Comparison of ENCODE assay signal across 1 cellular context in the genomic region with DNA sequence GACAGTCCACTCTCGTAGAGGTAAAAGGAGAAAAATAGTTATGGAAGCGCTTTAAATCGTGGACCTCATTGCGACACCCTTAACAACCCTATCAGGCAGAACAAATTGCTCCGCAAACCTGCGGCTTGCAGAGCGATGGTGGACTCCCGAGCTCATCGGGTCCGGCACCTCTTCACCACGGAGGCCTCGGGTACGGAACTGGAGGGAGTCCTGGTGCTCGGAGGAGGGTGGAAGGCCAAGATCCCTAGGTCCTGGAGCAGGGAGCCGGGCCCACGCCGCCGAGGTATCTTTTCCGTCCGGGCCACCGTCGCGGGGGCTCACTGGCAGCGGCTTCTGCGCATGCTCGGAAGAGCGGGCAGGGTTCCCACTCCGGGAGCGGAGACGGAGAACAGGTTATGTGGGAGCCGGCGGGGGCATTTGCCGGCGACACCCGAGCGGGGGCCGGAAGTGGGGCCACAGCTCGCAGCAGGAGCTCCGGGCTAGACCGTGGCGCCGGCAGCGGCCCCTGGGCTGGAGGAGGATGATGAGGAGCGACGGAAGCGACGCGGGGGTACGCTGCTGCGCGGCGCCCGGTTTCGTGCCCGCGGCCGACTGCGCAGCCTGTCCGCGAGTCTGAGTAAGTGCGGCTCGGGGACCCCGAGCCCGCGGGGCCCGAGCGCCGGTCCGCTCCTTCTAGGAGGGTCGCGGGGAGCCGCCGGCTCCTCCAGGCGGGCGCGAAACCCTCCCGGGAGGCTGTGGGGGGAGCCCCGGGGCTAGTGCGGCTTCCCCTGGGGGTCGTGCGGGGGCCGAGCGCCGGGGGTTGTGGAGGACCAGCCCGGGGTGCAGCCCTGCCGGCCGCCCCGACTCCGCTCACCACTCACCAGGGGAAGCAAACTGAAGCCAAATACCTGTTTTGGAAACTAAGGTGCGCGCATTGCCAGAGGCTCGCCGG.
TF ChIP-seq lines count a peak whose summit lies in the region.

A gene (plus strand): TSS at position 349 of the 931 bp plus-strand sequence. CDS start 10,827 bp downstream, outside the sequence.

TF ChIP-seq in HepG2, 621 proteins besides CTCF, POLR2A, EP300 and RAD21 (continued from another document and continues in another):
- TF ChIP-seq, protein P1, sequence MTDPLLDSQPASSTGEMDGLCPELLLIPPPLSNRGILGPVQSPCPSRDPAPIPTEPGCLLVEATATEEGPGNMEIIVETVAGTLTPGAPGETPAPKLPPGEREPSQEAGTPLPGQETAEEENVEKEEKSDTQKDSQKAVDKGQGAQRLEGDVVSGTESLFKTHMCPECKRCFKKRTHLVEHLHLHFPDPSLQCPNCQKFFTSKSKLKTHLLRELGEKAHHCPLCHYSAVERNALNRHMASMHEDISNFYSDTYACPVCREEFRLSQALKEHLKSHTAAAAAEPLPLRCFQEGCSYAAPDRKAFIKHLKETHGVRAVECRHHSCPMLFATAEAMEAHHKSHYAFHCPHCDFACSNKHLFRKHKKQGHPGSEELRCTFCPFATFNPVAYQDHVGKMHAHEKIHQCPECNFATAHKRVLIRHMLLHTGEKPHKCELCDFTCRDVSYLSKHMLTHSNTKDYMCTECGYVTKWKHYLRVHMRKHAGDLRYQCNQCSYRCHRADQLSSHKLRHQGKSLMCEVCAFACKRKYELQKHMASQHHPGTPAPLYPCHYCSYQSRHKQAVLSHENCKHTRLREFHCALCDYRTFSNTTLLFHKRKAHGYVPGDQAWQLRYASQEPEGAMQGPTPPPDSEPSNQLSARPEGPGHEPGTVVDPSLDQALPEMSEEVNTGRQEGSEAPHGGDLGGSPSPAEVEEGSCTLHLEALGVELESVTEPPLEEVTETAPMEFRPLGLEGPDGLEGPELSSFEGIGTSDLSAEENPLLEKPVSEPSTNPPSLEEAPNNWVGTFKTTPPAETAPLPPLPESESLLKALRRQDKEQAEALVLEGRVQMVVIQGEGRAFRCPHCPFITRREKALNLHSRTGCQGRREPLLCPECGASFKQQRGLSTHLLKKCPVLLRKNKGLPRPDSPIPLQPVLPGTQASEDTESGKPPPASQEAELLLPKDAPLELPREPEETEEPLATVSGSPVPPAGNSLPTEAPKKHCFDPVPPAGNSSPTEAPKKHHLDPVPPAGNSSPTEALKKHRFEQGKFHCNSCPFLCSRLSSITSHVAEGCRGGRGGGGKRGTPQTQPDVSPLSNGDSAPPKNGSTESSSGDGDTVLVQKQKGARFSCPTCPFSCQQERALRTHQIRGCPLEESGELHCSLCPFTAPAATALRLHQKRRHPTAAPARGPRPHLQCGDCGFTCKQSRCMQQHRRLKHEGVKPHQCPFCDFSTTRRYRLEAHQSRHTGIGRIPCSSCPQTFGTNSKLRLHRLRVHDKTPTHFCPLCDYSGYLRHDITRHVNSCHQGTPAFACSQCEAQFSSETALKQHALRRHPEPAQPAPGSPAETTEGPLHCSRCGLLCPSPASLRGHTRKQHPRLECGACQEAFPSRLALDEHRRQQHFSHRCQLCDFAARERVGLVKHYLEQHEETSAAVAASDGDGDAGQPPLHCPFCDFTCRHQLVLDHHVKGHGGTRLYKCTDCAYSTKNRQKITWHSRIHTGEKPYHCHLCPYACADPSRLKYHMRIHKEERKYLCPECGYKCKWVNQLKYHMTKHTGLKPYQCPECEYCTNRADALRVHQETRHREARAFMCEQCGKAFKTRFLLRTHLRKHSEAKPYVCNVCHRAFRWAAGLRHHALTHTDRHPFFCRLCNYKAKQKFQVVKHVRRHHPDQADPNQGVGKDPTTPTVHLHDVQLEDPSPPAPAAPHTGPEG (CRISPR knock-in tag; IDR thresholded peaks at IDR 0.05) = peak; percentile 51; the same call in 1 of the 2 replicates
- TF ChIP-seq, protein P2, sequence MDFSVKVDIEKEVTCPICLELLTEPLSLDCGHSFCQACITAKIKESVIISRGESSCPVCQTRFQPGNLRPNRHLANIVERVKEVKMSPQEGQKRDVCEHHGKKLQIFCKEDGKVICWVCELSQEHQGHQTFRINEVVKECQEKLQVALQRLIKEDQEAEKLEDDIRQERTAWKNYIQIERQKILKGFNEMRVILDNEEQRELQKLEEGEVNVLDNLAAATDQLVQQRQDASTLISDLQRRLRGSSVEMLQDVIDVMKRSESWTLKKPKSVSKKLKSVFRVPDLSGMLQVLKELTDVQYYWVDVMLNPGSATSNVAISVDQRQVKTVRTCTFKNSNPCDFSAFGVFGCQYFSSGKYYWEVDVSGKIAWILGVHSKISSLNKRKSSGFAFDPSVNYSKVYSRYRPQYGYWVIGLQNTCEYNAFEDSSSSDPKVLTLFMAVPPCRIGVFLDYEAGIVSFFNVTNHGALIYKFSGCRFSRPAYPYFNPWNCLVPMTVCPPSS (IDR thresholded peaks at IDR 0.05) = no peak
- peak; percentile 62; the same call in 1 of the 2 replicates for TF ChIP-seq HCFC1 (IDR thresholded peaks at IDR 0.05; ENCODE audit: low read depth, low read length)
- TF ChIP-seq, protein P3, sequence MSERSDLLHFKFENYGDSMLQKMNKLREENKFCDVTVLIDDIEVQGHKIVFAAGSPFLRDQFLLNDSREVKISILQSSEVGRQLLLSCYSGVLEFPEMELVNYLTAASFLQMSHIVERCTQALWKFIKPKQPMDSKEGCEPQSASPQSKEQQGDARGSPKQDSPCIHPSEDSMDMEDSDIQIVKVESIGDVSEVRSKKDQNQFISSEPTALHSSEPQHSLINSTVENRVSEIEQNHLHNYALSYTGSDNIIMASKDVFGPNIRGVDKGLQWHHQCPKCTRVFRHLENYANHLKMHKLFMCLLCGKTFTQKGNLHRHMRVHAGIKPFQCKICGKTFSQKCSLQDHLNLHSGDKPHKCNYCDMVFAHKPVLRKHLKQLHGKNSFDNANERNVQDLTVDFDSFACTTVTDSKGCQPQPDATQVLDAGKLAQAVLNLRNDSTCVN (CRISPR knock-in tag; IDR thresholded peaks at IDR 0.05; ENCODE audit: borderline replicate concordance) = no peak
- no peak for TF ChIP-seq NFRKB (IDR thresholded peaks at IDR 0.05)
- peak; percentile 50; the same call in 1 of the 2 replicates for TF ChIP-seq NCOA1 (CRISPR knock-in tag; IDR thresholded peaks at IDR 0.05)
- TF ChIP-seq REL (CRISPR knock-in tag; conservative IDR thresholded peaks at IDR 0.05) = no peak
- 0 out of 2 replicates have a peak, but pooled peaks have one; percentile 39 for TF ChIP-seq ZNF121 (CRISPR knock-in tag; IDR thresholded peaks at IDR 0.05)
- TF ChIP-seq ONECUT2 (CRISPR knock-in tag; IDR thresholded peaks at IDR 0.05) = no peak
- TF ChIP-seq KDM3A (CRISPR knock-in tag; IDR thresholded peaks at IDR 0.05; ENCODE audit: low read depth) = 0 out of 2 replicates have a peak, but pooled peaks have one; percentile 87
- no peak; the same call in 1 of the 2 replicates for TF ChIP-seq RFX5 (IDR thresholded peaks at IDR 0.05; ENCODE audit: low read depth, low read length)
- no peak for TF ChIP-seq MATR3 (CRISPR knock-in tag; IDR thresholded peaks at IDR 0.05)
- TF ChIP-seq RNF2 (conservative IDR thresholded peaks at IDR 0.05; ENCODE audit: low read depth) = no peak
- TF ChIP-seq THAP11 (CRISPR knock-in tag; IDR thresholded peaks at IDR 0.05) = peak; percentile 90
- TF ChIP-seq, protein P4, sequence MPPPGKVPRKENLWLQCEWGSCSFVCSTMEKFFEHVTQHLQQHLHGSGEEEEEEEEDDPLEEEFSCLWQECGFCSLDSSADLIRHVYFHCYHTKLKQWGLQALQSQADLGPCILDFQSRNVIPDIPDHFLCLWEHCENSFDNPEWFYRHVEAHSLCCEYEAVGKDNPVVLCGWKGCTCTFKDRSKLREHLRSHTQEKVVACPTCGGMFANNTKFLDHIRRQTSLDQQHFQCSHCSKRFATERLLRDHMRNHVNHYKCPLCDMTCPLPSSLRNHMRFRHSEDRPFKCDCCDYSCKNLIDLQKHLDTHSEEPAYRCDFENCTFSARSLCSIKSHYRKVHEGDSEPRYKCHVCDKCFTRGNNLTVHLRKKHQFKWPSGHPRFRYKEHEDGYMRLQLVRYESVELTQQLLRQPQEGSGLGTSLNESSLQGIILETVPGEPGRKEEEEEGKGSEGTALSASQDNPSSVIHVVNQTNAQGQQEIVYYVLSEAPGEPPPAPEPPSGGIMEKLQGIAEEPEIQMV (CRISPR knock-in tag; IDR thresholded peaks at IDR 0.05; ENCODE audit: low read depth) = peak; percentile 73; the same call in 1 of the 2 replicates
- TF ChIP-seq RCOR2 (CRISPR knock-in tag; IDR thresholded peaks at IDR 0.05) = no peak
- peak; percentile 12; the same call in 1 of the 2 replicates for TF ChIP-seq SP2 (CRISPR knock-in tag; IDR thresholded peaks at IDR 0.05)
- peak; percentile 88 for TF ChIP-seq ASH2L (IDR thresholded peaks at IDR 0.05; ENCODE audit: insufficient read length, low read depth, low read length)
- TF ChIP-seq, protein P5, sequence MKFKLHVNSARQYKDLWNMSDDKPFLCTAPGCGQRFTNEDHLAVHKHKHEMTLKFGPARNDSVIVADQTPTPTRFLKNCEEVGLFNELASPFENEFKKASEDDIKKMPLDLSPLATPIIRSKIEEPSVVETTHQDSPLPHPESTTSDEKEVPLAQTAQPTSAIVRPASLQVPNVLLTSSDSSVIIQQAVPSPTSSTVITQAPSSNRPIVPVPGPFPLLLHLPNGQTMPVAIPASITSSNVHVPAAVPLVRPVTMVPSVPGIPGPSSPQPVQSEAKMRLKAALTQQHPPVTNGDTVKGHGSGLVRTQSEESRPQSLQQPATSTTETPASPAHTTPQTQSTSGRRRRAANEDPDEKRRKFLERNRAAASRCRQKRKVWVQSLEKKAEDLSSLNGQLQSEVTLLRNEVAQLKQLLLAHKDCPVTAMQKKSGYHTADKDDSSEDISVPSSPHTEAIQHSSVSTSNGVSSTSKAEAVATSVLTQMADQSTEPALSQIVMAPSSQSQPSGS (CRISPR knock-in tag; IDR thresholded peaks at IDR 0.05) = peak; percentile 81
- 0 out of 2 replicates have a peak, but pooled peaks have one; percentile 57 for TF ChIP-seq ZNF570 (CRISPR knock-in tag; IDR thresholded peaks at IDR 0.05; ENCODE audit: borderline replicate concordance)
- TF ChIP-seq, protein P6, sequence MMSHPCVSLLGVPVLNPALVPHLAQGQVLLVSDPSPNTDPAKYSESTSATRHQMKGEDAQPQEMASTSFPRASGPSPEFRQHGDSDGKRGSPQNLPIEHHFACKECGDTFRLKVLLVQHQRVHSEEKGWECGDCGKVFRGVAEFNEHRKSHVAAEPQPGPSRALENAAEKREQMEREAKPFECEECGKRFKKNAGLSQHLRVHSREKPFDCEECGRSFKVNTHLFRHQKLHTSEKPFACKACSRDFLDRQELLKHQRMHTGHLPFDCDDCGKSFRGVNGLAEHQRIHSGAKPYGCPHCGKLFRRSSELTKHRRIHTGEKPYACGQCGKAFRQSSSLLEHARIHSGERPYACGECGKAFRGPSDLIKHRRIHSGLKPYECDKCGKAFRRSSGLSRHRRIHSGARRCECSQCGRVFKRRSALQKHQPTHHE (CRISPR knock-in tag; IDR thresholded peaks at IDR 0.05; ENCODE audit: borderline replicate concordance) = peak; percentile 85; the same call in 1 of the 2 replicates
- no peak for TF ChIP-seq ZNF44 (CRISPR knock-in tag; IDR thresholded peaks at IDR 0.05)
- peak; percentile 80; the same call in 1 of the 2 replicates for TF ChIP-seq ZNF788 (CRISPR knock-in tag; IDR thresholded peaks at IDR 0.05; ENCODE audit: borderline replicate concordance)
- TF ChIP-seq ZNF780A (CRISPR knock-in tag; IDR thresholded peaks at IDR 0.05) = no peak
- TF ChIP-seq, protein P7, sequence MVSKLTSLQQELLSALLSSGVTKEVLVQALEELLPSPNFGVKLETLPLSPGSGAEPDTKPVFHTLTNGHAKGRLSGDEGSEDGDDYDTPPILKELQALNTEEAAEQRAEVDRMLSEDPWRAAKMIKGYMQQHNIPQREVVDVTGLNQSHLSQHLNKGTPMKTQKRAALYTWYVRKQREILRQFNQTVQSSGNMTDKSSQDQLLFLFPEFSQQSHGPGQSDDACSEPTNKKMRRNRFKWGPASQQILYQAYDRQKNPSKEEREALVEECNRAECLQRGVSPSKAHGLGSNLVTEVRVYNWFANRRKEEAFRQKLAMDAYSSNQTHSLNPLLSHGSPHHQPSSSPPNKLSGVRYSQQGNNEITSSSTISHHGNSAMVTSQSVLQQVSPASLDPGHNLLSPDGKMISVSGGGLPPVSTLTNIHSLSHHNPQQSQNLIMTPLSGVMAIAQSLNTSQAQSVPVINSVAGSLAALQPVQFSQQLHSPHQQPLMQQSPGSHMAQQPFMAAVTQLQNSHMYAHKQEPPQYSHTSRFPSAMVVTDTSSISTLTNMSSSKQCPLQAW (CRISPR knock-in tag; IDR thresholded peaks at IDR 0.05) = no peak
- TF ChIP-seq ZFP36 (IDR thresholded peaks at IDR 0.05; ENCODE audit: borderline replicate concordance, low read depth, low read length, partially characterized antibody) = no peak
- TF ChIP-seq, protein P8, sequence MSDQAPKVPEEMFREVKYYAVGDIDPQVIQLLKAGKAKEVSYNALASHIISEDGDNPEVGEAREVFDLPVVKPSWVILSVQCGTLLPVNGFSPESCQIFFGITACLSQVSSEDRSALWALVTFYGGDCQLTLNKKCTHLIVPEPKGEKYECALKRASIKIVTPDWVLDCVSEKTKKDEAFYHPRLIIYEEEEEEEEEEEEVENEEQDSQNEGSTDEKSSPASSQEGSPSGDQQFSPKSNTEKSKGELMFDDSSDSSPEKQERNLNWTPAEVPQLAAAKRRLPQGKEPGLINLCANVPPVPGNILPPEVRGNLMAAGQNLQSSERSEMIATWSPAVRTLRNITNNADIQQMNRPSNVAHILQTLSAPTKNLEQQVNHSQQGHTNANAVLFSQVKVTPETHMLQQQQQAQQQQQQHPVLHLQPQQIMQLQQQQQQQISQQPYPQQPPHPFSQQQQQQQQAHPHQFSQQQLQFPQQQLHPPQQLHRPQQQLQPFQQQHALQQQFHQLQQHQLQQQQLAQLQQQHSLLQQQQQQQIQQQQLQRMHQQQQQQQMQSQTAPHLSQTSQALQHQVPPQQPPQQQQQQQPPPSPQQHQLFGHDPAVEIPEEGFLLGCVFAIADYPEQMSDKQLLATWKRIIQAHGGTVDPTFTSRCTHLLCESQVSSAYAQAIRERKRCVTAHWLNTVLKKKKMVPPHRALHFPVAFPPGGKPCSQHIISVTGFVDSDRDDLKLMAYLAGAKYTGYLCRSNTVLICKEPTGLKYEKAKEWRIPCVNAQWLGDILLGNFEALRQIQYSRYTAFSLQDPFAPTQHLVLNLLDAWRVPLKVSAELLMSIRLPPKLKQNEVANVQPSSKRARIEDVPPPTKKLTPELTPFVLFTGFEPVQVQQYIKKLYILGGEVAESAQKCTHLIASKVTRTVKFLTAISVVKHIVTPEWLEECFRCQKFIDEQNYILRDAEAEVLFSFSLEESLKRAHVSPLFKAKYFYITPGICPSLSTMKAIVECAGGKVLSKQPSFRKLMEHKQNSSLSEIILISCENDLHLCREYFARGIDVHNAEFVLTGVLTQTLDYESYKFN (CRISPR knock-in tag; conservative IDR thresholded peaks at IDR 0.05) = peak; percentile 41; the same call in 1 of the 2 replicates
- TF ChIP-seq NPAS2 (CRISPR knock-in tag; IDR thresholded peaks at IDR 0.05; ENCODE audit: borderline replicate concordance) = no peak
- TF ChIP-seq, protein P9, sequence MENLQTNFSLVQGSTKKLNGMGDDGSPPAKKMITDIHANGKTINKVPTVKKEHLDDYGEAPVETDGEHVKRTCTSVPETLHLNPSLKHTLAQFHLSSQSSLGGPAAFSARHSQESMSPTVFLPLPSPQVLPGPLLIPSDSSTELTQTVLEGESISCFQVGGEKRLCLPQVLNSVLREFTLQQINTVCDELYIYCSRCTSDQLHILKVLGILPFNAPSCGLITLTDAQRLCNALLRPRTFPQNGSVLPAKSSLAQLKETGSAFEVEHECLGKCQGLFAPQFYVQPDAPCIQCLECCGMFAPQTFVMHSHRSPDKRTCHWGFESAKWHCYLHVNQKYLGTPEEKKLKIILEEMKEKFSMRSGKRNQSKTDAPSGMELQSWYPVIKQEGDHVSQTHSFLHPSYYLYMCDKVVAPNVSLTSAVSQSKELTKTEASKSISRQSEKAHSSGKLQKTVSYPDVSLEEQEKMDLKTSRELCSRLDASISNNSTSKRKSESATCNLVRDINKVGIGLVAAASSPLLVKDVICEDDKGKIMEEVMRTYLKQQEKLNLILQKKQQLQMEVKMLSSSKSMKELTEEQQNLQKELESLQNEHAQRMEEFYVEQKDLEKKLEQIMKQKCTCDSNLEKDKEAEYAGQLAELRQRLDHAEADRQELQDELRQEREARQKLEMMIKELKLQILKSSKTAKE (CRISPR knock-in tag; IDR thresholded peaks at IDR 0.05; ENCODE audit: borderline replicate concordance) = no peak
- peak; percentile 86; the same call in 1 of the 2 replicates for TF ChIP-seq RELA (CRISPR knock-in tag; IDR thresholded peaks at IDR 0.05)
- TF ChIP-seq BRCA1 (CRISPR knock-in tag; IDR thresholded peaks at IDR 0.05) = peak; percentile 56; the same call in 1 of the 2 replicates
